In genomic region chr2:20110383-20110782, GRCh38 we compare ENCODE assay signal across 27 cellular contexts.
"Had no signal": no experiment of that assay in that cellular context is flagged by ENCODE, and none has a peak within 500 bp of the region (broad histone marks: within the 10 kb centered on the region; RNA-seq: fewer than 3 reads in every experiment).

No MANE protein-coding gene starts in this region.

- H3K27ac ChIP-seq: adrenal gland, Peyer's patch had no signal

- ATAC-seq: activated naive CD4-positive, alpha-beta T cell treated with anti-CD3 and anti-CD28 coated beads, Interleukin-2, amount 50 U/mL, for 72 hours; activated T-cell treated with anti-CD3 and anti-CD28 coated beads, Interleukin-2, amount 50 U/mL, for 4 hours; Right ventricle myocardium inferior had no signal

- H3K9me3 ChIP-seq: adrenal gland, Peyer's patch had no signal

- DNase-seq: activated CD4-positive, alpha-beta memory T cell treated with anti-CD3 and anti-CD28 coated beads for 36 hours; activated CD4-positive, alpha-beta T cell treated with anti-CD3 and anti-CD28 coated beads, Interleukin-2, amount 10 ng/mL, durations not matched to agents 7 days and 5 days; activated CD8-positive, alpha-beta memory T cell treated with anti-CD3 and anti-CD28 coated beads, Interleukin-2, amount 50 U/mL, for 4 hours; activated gamma-delta T cell treated with Interleukin-2 at 50 U/mL for 16 hours; activated naive CD4-positive, alpha-beta T cell treated with anti-CD3 and anti-CD28 coated beads for 36 hours; activated T-cell treated with anti-CD3 and anti-CD28 coated beads for 4 hours; activated T-cell treated with anti-CD3 and anti-CD28 coated beads, Interleukin-2, amount 50 U/mL, for 4 hours; adrenal gland; caudate nucleus; cerebellar nuclear complex; Karpas-422; KBM-7; NCI-H1048; NCI-H1105 treated with DMSO at 0.1 percent for 48 hours; NCI-H1436; NCI-H1694; NCI-H1930; NCI-H2081 treated with DMSO at 0.1 percent for 48 hours; NCI-H226; NCI-H446 treated with DMSO at 0.1 percent for 48 hours; NCI-H524; Peyer's patch; RPMI8226; SIG-M5; T1000 had no signal

- H3K4me1 ChIP-seq: adrenal gland had no signal

- H3K27me3 ChIP-seq: adrenal gland, Peyer's patch had no signal

- H3K4me3 ChIP-seq: adrenal gland, Peyer's patch had no signal

- H3K36me3 ChIP-seq: adrenal gland, Peyer's patch had no signal
